Comparison of ENCODE assay signal across 12 cellular contexts in genomic region chr20:51496964-51497363, GRCh38. TPM values are rescaled to one million over a fixed set of nuclear protein-coding genes. Genes with fewer than 3 reads are reported as not detected.
DNase-seq lines count a peak whose midpoint lies in the region; ATAC-seq and TF ChIP-seq lines count a peak whose summit lies in the region.
"Had no signal": no experiment of that assay in that cellular context is flagged by ENCODE, and none has a peak within 500 bp of the region (broad histone marks: within the 10 kb centered on the region; RNA-seq: fewer than 3 reads in every experiment).

No MANE protein-coding gene starts in this region.

- CTCF ChIA-PET in CD8-positive, alpha-beta memory T cell (lab: Charles Lee), result interaction anchor here (1.2 kb wide), 1 partner anchor 111 kb away, joined by 3 read pairs; no protein-coding TSS in a partner anchor

- peaks cover 95% of the 10 kb centered on the region for H3K4me1 ChIP-seq in CD8-positive, alpha-beta memory T cell (ENCODE audit: insufficient read depth, low read length)

- intact Hi-C loops in CD14-positive monocyte (cut with micrococcal nuclease), result no loop called here

- peak overlapping the region in 1 of 2 donors; percentile 74 for H3K4me3 Mint-ChIP-seq in CD14-positive monocyte
- H3K4me3 Mint-ChIP-seq in CD8-positive, alpha-beta memory T cell, result peak overlapping the region; percentile 32 to 81 (median 73)
- H3K4me3 Mint-ChIP-seq in activated T-helper 17 cell treated with anti-CD3 and anti-CD28 coated beads, Interleukin-2, amount 50 U/mL, for 72 hours, result peak overlapping the region; percentile 77
- H3K4me3 Mint-ChIP-seq in mesothelial cell of epicardium, result no peak overlapping the region

- H3K9me3 ChIP-seq in CD8-positive, alpha-beta memory T cell (ENCODE audit: low read length), result no peaks in the 10 kb centered on the region
- H3K9me3 ChIP-seq: suprapubic skin had no signal

- H3K27me3 ChIP-seq in CD8-positive, alpha-beta memory T cell (ENCODE audit: insufficient read depth, low read length, poor library complexity, severe bottlenecking), result no peaks in the 10 kb centered on the region
- H3K27me3 ChIP-seq: suprapubic skin had no signal

- H3K27ac ChIP-seq in CD8-positive, alpha-beta memory T cell (ENCODE audit: low read depth, low read length), result no peak overlapping the region
- H3K27ac ChIP-seq: suprapubic skin had no signal

- TF ChIP-seq CTCF in CD14-positive monocyte (IDR thresholded peaks at IDR 0.05) (no peak), mesothelial cell of epicardium (IDR thresholded peaks at IDR 0.05; ENCODE audit: unreplicated experiment) (no peak), GM20000 (IDR thresholded peaks at IDR 0.05; ENCODE audit: extremely low read depth, missing control alignments) (no peak)

- peaks cover 13 to 32% (median 17%) of the 10 kb centered on the region in 3 donors for H3K27me3 Mint-ChIP-seq in CD14-positive monocyte (ENCODE audit: low read depth in 3 of 3)
- H3K27me3 Mint-ChIP-seq in CD8-positive, alpha-beta memory T cell, result no peaks in the 10 kb centered on the region
- no peaks in the 10 kb centered on the region for H3K27me3 Mint-ChIP-seq in activated T-helper 17 cell treated with anti-CD3 and anti-CD28 coated beads, Interleukin-2, amount 50 U/mL, for 72 hours
- no peaks in the 10 kb centered on the region for H3K27me3 Mint-ChIP-seq in mesothelial cell of epicardium (ENCODE audit: low read depth)

- H3K36me3 ChIP-seq in CD8-positive, alpha-beta memory T cell (ENCODE audit: insufficient read depth, low read length), result no peaks in the 10 kb centered on the region
- H3K36me3 ChIP-seq: suprapubic skin had no signal

- DNase-seq in CD14-positive monocyte (ENCODE audit: low spot score) (peak; percentile 23), mesothelial cell of epicardium (ENCODE audit: low spot score in 2 of 2, unreplicated experiment in 2 of 2) (no peak), NCI-H2081 treated with DMSO at 0.1 percent for 48 hours (lab: John Stamatoyannopoulos, UW) (no peak), GM20000 (ENCODE audit: low spot score) (no peak)
- DNase-seq in CD8-positive, alpha-beta memory T cell, result no peak
- no peak for DNase-seq in stimulated activated CD4-positive, alpha-beta T cell treated with anti-CD3 and anti-CD28 coated beads, Interleukin-2, amount 100 ng/mL, for 48 hours
- DNase-seq in activated CD4-positive, CD25-positive, alpha-beta regulatory T cell (lab: John Stamatoyannopoulos, UW), result no peak
- DNase-seq: NCI-H1436, NCI-H226, SHP77 treated with DMSO at 0.1 percent for 48 hours had no signal

- H3K4me1 Mint-ChIP-seq in CD14-positive monocyte, result peaks cover 53% of the 10 kb centered on the region
- peaks cover 93 to 100% (median 100%) of the 10 kb centered on the region in 3 donors for H3K4me1 Mint-ChIP-seq in CD8-positive, alpha-beta memory T cell
- peaks cover 73% of the 10 kb centered on the region for H3K4me1 Mint-ChIP-seq in activated T-helper 17 cell treated with anti-CD3 and anti-CD28 coated beads, Interleukin-2, amount 50 U/mL, for 72 hours
- H3K4me1 Mint-ChIP-seq in mesothelial cell of epicardium, result peaks cover 68% of the 10 kb centered on the region

- POLR2A ChIA-PET in CD8-positive, alpha-beta memory T cell (lab: Charles Lee), result no interaction called here

- ATAC-seq in activated T-helper 17 cell treated with anti-CD3 and anti-CD28 coated beads, Interleukin-2, amount 50 U/mL, for 72 hours (replicated peaks), result no peak

- H3K9me3 Mint-ChIP-seq in CD14-positive monocyte (peaks cover 0 to 2% (median 0%) of the 10 kb centered on the region in 7 donors), mesothelial cell of epicardium (no peaks in the 10 kb centered on the region)
- H3K9me3 Mint-ChIP-seq in CD8-positive, alpha-beta memory T cell, result no peaks in the 10 kb centered on the region
- H3K9me3 Mint-ChIP-seq in activated T-helper 17 cell treated with anti-CD3 and anti-CD28 coated beads, Interleukin-2, amount 50 U/mL, for 72 hours, result no peaks in the 10 kb centered on the region

- H3K36me3 Mint-ChIP-seq in CD14-positive monocyte, result peaks cover 0 to 4% of the 10 kb centered on the region in 2 donors
- H3K36me3 Mint-ChIP-seq in CD8-positive, alpha-beta memory T cell, result peaks cover 4 to 41% (median 9%) of the 10 kb centered on the region in 3 donors
- H3K36me3 Mint-ChIP-seq in activated T-helper 17 cell treated with anti-CD3 and anti-CD28 coated beads, Interleukin-2, amount 50 U/mL, for 72 hours (ENCODE audit: low read depth), result peaks cover 80% of the 10 kb centered on the region
- peaks cover 6% of the 10 kb centered on the region for H3K36me3 Mint-ChIP-seq in mesothelial cell of epicardium

- H3K27ac Mint-ChIP-seq in CD14-positive monocyte (no peak overlapping the region), mesothelial cell of epicardium (peak overlapping the region; percentile 69)
- peak overlapping the region; percentile 90 to 100 (median 98) for H3K27ac Mint-ChIP-seq in CD8-positive, alpha-beta memory T cell
- peak overlapping the region; percentile 88 for H3K27ac Mint-ChIP-seq in activated T-helper 17 cell treated with anti-CD3 and anti-CD28 coated beads, Interleukin-2, amount 50 U/mL, for 72 hours

- H3K4me3 ChIP-seq in CD8-positive, alpha-beta memory T cell (ENCODE audit: low read length), result peak overlapping the region; percentile 49
- H3K4me3 ChIP-seq: suprapubic skin had no signal

RNA-seq across cellular contexts. Expression of gene NFATC2, which starts 45.6 kb away (rescaled TPM):
- polyA plus RNA-seq in CD14-positive monocyte, result under 1 TPM; 0.03 to 0.18 TPM
- total RNA-seq in CD8-positive, alpha-beta memory T cell, result 10 to 100 TPM; 63.0 to 64.4 TPM
- 52.1 TPM for polyA plus RNA-seq in CD8-positive, alpha-beta memory T cell
- total RNA-seq in activated T-helper 17 cell treated with anti-CD3 and anti-CD28 coated beads, Interleukin-2, amount 50 U/mL, for 72 hours, result 10 to 100 TPM; 29.4 to 41.1 TPM
- 13.1 to 14.0 TPM (median 14.0 TPM) in 3 replicates for total RNA-seq in mesothelial cell of epicardium

Comparison
In these comparisons a context has a peak if more than half of its experiments do, and no peak if none do; other contexts are left out.
1. H3K27ac Mint-ChIP-seq: peak in CD8-positive, alpha-beta memory T cell (8 of 8), activated T-helper 17 cell treated with anti-CD3 and anti-CD28 coated beads, Interleukin-2, amount 50 U/mL, for 72 hours (single experiment) and mesothelial cell of epicardium (single experiment); none in CD14-positive monocyte (0 of 7).